12 cellular contexts compared by ENCODE assay signal in genomic region chr15:58247803-58248503, GRCh38.
DNase-seq lines count a peak whose midpoint lies in the region; ATAC-seq and TF ChIP-seq lines count a peak whose summit lies in the region.
"Had no signal": no experiment of that assay in that cellular context is flagged by ENCODE, and none has a peak within 500 bp of the region (broad histone marks: within the 10 kb centered on the region; RNA-seq: fewer than 3 reads in every experiment).

No MANE protein-coding gene starts in this region.

- no peak overlapping the region for H3K9ac ChIP-seq in smooth muscle cell (ENCODE audit: low read depth)

- H3F3A ChIP-seq in smooth muscle cell (ENCODE audit: low read depth) = no peaks in the 10 kb centered on the region

- DNase-seq in HL-60 (ENCODE audit: low read depth in 1 of 2, low spot score in 1 of 2) = peak; percentile 90 to 98
- DNase-seq in immature natural killer cell = peak in 1 of 3 donors; percentile 31
- DNase-seq in psoas muscle = peak; percentile 81 to 93
- DNase-seq in LoVo (ENCODE audit: low spot score) = no peak
- no peak for DNase-seq in GM03348 (ENCODE audit: low spot score)
- no peak for DNase-seq in glomerular visceral epithelial cell (ENCODE audit: extremely low spot score)
- DNase-seq in smooth muscle cell (lab: John Stamatoyannopoulos, UW; ENCODE audit: unreplicated experiment) = no peak
- DNase-seq: activated CD4-positive, CD25-positive, alpha-beta regulatory T cell treated with anti-CD3 and anti-CD28 coated beads, Interleukin-2, amount 50 U/mL, for 72 hours; activated T-cell treated with anti-CD3 and anti-CD28 coated beads, Interleukin-2, amount 50 U/mL, for 72 hours; NCI-H510A; stimulated activated CD4-positive, alpha-beta T cell treated with anti-CD3 and anti-CD28 coated beads, Interleukin-12 subunit alpha, Interleukin-12 subunit beta, amount 100 ng/mL, for 4 hours had no signal

- no peak overlapping the region for H2AFZ ChIP-seq in smooth muscle cell (ENCODE audit: low read depth)

- H3K27ac Mint-ChIP-seq in immature natural killer cell = peak overlapping the region in 2 of 6 donors; percentile 2 to 81
- H3K27ac Mint-ChIP-seq: activated T-cell treated with anti-CD3 and anti-CD28 coated beads, Interleukin-2, amount 50 U/mL, for 72 hours had no signal

- H3K9me3 ChIP-seq in psoas muscle (no peaks in the 10 kb centered on the region), smooth muscle cell (replicated peaks; ENCODE audit: low read depth) (no peaks in the 10 kb centered on the region)

- peaks cover 26% of the 10 kb centered on the region for H3K4me1 ChIP-seq in psoas muscle
- no peaks in the 10 kb centered on the region for H3K4me1 ChIP-seq in smooth muscle cell (ENCODE audit: low read depth)

- ATAC-seq in psoas muscle = peak; percentile 93 to 96 (median 95)
- ATAC-seq: activated T-cell treated with anti-CD3 and anti-CD28 coated beads, Interleukin-2, amount 50 U/mL, for 72 hours had no signal

- H4K20me1 ChIP-seq in smooth muscle cell (ENCODE audit: low read depth) = no peaks in the 10 kb centered on the region

- H3K4me3 Mint-ChIP-seq in immature natural killer cell = peak overlapping the region in 4 of 5 donors; percentile 2 to 47 (median 14)
- H3K4me3 Mint-ChIP-seq: activated T-cell treated with anti-CD3 and anti-CD28 coated beads, Interleukin-2, amount 50 U/mL, for 72 hours had no signal

- no peaks in the 10 kb centered on the region for H3K79me2 ChIP-seq in smooth muscle cell (ENCODE audit: low read depth)

- H3K9me3 Mint-ChIP-seq in immature natural killer cell = no peaks in the 10 kb centered on the region
- H3K9me3 Mint-ChIP-seq: activated T-cell treated with anti-CD3 and anti-CD28 coated beads, Interleukin-2, amount 50 U/mL, for 72 hours had no signal

- no peak overlapping the region; the same call in 1 of the 2 replicates for H3K27ac ChIP-seq in HL-60 (replicated peaks)
- peak overlapping the region; percentile 60; the same call in 1 of the 2 replicates for H3K27ac ChIP-seq in VCaP
- H3K27ac ChIP-seq in psoas muscle = peak overlapping the region; percentile 81
- H3K27ac ChIP-seq in smooth muscle cell (ENCODE audit: low read depth) = no peak overlapping the region

- no peak overlapping the region for H3K4me2 ChIP-seq in smooth muscle cell

- H3K27me3 Mint-ChIP-seq in immature natural killer cell (ENCODE audit: low read depth in 3 of 3) = peaks cover 3 to 11% (median 9%) of the 10 kb centered on the region in 3 donors

- TF ChIP-seq CTCF in HL-60 (IDR thresholded peaks at IDR 0.05; ENCODE audit: insufficient read depth, low read length) (no peak), VCaP (conservative IDR thresholded peaks at IDR 0.05) (no peak), psoas muscle (IDR thresholded peaks at IDR 0.05) (no peak), smooth muscle cell (IDR thresholded peaks at IDR 0.05; ENCODE audit: borderline replicate concordance, insufficient read depth, poor library complexity, severe bottlenecking) (no peak)

- no peaks in the 10 kb centered on the region for H3K36me3 Mint-ChIP-seq in immature natural killer cell

- intact Hi-C loops in psoas muscle (cut with DNase I) = loop anchor here in 1 of 2 donors (5.0 to 10.0 kb wide), 2 partner anchors 84 to 687 kb away; partner anchors contain the start of gene SLTM

- H3K4me3 ChIP-seq in HL-60 (replicated peaks; ENCODE audit: insufficient read depth, low read length) (0 out of 2 replicates have a peak overlapping the region, but pooled peaks have one; percentile 8), psoas muscle (no peak overlapping the region), smooth muscle cell (no peak overlapping the region)

- WGBS in psoas muscle, 3 donors = 28 to 43% (median 36%) methylated on average over 11 of the region's 11 CpGs
- WGBS in smooth muscle cell (ENCODE audit: low lambda C conversion rate) = 87% methylated on average over 11 of the region's 11 CpGs

- peaks cover 26 to 33% of the 10 kb centered on the region in 2 donors for H3K4me1 Mint-ChIP-seq in immature natural killer cell

- H3K36me3 ChIP-seq in psoas muscle (ENCODE audit: insufficient read depth in 1 of 2, low read depth in 1 of 2) = no peaks in the 10 kb centered on the region
- no peaks in the 10 kb centered on the region for H3K36me3 ChIP-seq in smooth muscle cell (ENCODE audit: low read depth)

- H3K27me3 ChIP-seq in HL-60 (ENCODE audit: insufficient read depth, poor library complexity, severe bottlenecking) (no peaks in the 10 kb centered on the region), psoas muscle (ENCODE audit: insufficient read depth in 3 of 3, low read length in 2 of 3) (no peaks in the 10 kb centered on the region), smooth muscle cell (ENCODE audit: low read depth) (no peaks in the 10 kb centered on the region)

Comparison
In these comparisons a context has a peak if more than half of its experiments do, and no peak if none do; other contexts are left out.
1. DNase-seq: peak in HL-60 (2 of 2) and psoas muscle (2 of 2); none in LoVo (single experiment), GM03348 (single experiment), glomerular visceral epithelial cell (single experiment) and smooth muscle cell (single experiment).
2. H3K27ac ChIP-seq: peak in VCaP (single experiment) and psoas muscle (single experiment); none in HL-60 (single experiment) and smooth muscle cell (single experiment).